ENCODE assay signal across 18 cellular contexts in the genomic region with DNA sequence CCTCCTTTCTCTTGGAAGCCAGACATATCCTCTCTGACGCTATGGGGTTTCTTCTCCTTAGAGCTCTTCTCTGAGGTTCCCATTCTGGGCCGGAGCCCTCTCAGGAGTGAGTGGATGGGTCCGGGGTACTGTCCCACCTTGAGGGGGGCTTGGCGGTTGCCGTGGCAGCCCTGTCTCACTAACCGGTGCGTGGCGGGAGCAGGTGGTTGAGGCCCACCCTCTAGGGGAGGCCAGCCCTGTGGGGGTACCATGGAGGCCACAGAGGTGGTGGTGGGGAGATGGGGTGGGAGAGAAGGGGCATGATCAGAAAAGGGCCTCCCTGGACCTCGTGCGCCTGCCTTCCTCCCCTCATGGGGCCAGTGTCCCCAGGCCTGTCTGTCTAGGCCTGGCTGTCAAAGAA. TPM values are rescaled to one million over a fixed set of nuclear protein-coding genes. Genes with fewer than 3 reads are reported as not detected.
"Had no signal": no experiment of that assay in that cellular context is flagged by ENCODE, and none has a peak within 500 bp of the region (broad histone marks: within the 10 kb centered on the region; RNA-seq: fewer than 3 reads in every experiment).

No MANE protein-coding gene starts in this region.

- H3K4me1 ChIP-seq: upper lobe of right lung had no signal

- H3K4me3 ChIP-seq: heart left ventricle, lung, upper lobe of right lung had no signal

- H3K27ac Mint-ChIP-seq: activated naive CD4-positive, alpha-beta T cell treated with anti-CD3 and anti-CD28 coated beads for 36 hours; activated naive CD8-positive, alpha-beta T cell treated with anti-CD3 and anti-CD28 coated beads, Interleukin-2, amount 50 U/mL, for 24 hours; activated T-helper 2 cell treated with anti-CD3 and anti-CD28 coated beads, Interferon-gamma antibody, Interleukin-2, Interleukin-4, amounts not matched to agents 10 μg/mL and 5 μg/mL and 100 μg/mL, durations not matched to agents 14 hours and 24 hours and 36 hours; effector memory CD8-positive, alpha-beta T cell had no signal

- H3K36me3 ChIP-seq: upper lobe of right lung had no signal

- ATAC-seq: activated naive CD8-positive, alpha-beta T cell treated with anti-CD3 and anti-CD28 coated beads, Interleukin-2, amount 50 U/mL, for 24 hours; effector memory CD8-positive, alpha-beta T cell; SK-N-SH treated with all-trans-retinoic acid at 6 μM for 48 hours; upper lobe of right lung had no signal

- H3K9me3 Mint-ChIP-seq: activated naive CD4-positive, alpha-beta T cell treated with anti-CD3 and anti-CD28 coated beads for 36 hours; activated naive CD8-positive, alpha-beta T cell treated with anti-CD3 and anti-CD28 coated beads, Interleukin-2, amount 50 U/mL, for 24 hours; activated T-helper 2 cell treated with anti-CD3 and anti-CD28 coated beads, Interferon-gamma antibody, Interleukin-2, Interleukin-4, amounts not matched to agents 10 μg/mL and 5 μg/mL and 100 μg/mL, durations not matched to agents 14 hours and 24 hours and 36 hours; effector memory CD8-positive, alpha-beta T cell had no signal

- H3K9me3 ChIP-seq: heart left ventricle, upper lobe of right lung had no signal

- DNase-seq: activated CD4-positive, alpha-beta T cell treated with anti-CD3 and anti-CD28 coated beads for 1 hour; activated CD4-positive, alpha-beta T cell treated with anti-CD3 and anti-CD28 coated beads, Interleukin-2, amount 50 U/mL, for 4 hours; activated naive CD4-positive, alpha-beta T cell treated with anti-CD3 and anti-CD28 coated beads for 36 hours; activated naive CD8-positive, alpha-beta T cell treated with anti-CD3 and anti-CD28 coated beads, Interleukin-2, amount 50 U/mL, for 24 hours; activated T-cell treated with anti-CD3 and anti-CD28 coated beads for 4 hours; dermis blood vessel endothelial cell; effector memory CD8-positive, alpha-beta T cell; foreskin melanocyte; nucleus accumbens; stimulated activated CD4-positive, alpha-beta T cell treated with anti-CD3 and anti-CD28 coated beads, Interleukin-2, amount 100 ng/mL, for 48 hours; stimulated activated naive CD4-positive, alpha-beta T cell; T-helper 1 cell; upper lobe of right lung had no signal

- H3K4me3 Mint-ChIP-seq: activated naive CD4-positive, alpha-beta T cell treated with anti-CD3 and anti-CD28 coated beads for 36 hours; activated naive CD8-positive, alpha-beta T cell treated with anti-CD3 and anti-CD28 coated beads, Interleukin-2, amount 50 U/mL, for 24 hours; effector memory CD8-positive, alpha-beta T cell had no signal

- H3K27ac ChIP-seq: upper lobe of right lung, VCaP had no signal

- H3K4me1 Mint-ChIP-seq: activated naive CD8-positive, alpha-beta T cell treated with anti-CD3 and anti-CD28 coated beads, Interleukin-2, amount 50 U/mL, for 24 hours had no signal

- H3K27me3 ChIP-seq: heart left ventricle, upper lobe of right lung had no signal

RNA-seq across cellular contexts. Expression of a gene that starts 22.4 kb away (rescaled TPM):
- total RNA-seq: activated naive CD4-positive, alpha-beta T cell treated with anti-CD3 and anti-CD28 coated beads for 36 hours; activated T-helper 2 cell treated with anti-CD3 and anti-CD28 coated beads, Interferon-gamma antibody, Interleukin-2, Interleukin-4, amounts not matched to agents 10 μg/mL and 5 μg/mL and 100 μg/mL, durations not matched to agents 14 hours and 24 hours and 36 hours had no signal
